ENCODE assay signal across 12 cellular contexts in genomic region chr22:20239951-20240773, GRCh38. TPM values are rescaled to one million over a fixed set of nuclear protein-coding genes. Genes with fewer than 3 reads are reported as not detected.
DNase-seq lines count a peak whose midpoint lies in the region; ATAC-seq and TF ChIP-seq lines count a peak whose summit lies in the region.
"Had no signal": no experiment of that assay in that cellular context is flagged by ENCODE, and none has a peak within 500 bp of the region (broad histone marks: within the 10 kb centered on the region; RNA-seq: fewer than 3 reads in every experiment).

No MANE protein-coding gene starts in this region.

- 52% methylated on average over 6 of the region's 22 CpGs for WGBS in right lobe of liver (ENCODE audit: insufficient coverage, low coverage, low lambda C conversion rate, missing lambda C conversion rate)

- TF ChIP-seq CTCF in GM23338 (conservative IDR thresholded peaks at IDR 0.05; ENCODE audit: low read depth in 2 of 2): no peak
- TF ChIP-seq CTCF in fibroblast of pulmonary artery (IDR thresholded peaks at IDR 0.05; ENCODE audit: low read length, missing control alignments): no peak
- no peak for TF ChIP-seq CTCF in right lobe of liver (IDR thresholded peaks at IDR 0.05)

- H3K4me3 Mint-ChIP-seq in GM23338: no peak overlapping the region; the same call in 2 of the 3 replicates

- H3K27me3 ChIP-seq in GM23338 (ENCODE audit: insufficient read depth): no peaks in the 10 kb centered on the region
- H3K27me3 ChIP-seq in NT2/D1 (ENCODE audit: insufficient read depth, insufficient read length): no peaks in the 10 kb centered on the region
- no peaks in the 10 kb centered on the region for H3K27me3 ChIP-seq in right lobe of liver

- no peak overlapping the region for H2AFZ ChIP-seq in GM23338

- TF ChIP-seq POLR2A in right lobe of liver (IDR thresholded peaks at IDR 0.05): no peak

- H3K9me3 Mint-ChIP-seq in GM23338: no peaks in the 10 kb centered on the region; the same call in 1 of the 3 replicates

- H3F3A ChIP-seq in GM23338 (replicated peaks; ENCODE audit: low read depth): 0 out of 2 replicates have a peak, but pooled peaks cover 4% of the 10 kb centered on the region

- peaks cover 10% of the 10 kb centered on the region for H3K27me3 Mint-ChIP-seq in GM23338 (ENCODE audit: insufficient read depth, low read depth, poor library complexity)

- H3K4me1 Mint-ChIP-seq in GM23338: peaks cover 22% of the 10 kb centered on the region

- ATAC-seq in GM23338 (peak; percentile 13), GM18907 (IDR thresholded peaks at IDR 0.05; ENCODE audit: unreplicated experiment) (no peak), right lobe of liver (no peak), GM21367 (IDR thresholded peaks at IDR 0.05; ENCODE audit: unreplicated experiment) (no peak)

- H3K36me3 ChIP-seq in GM23338 (ENCODE audit: insufficient read depth) (no peaks in the 10 kb centered on the region), NT2/D1 (ENCODE audit: insufficient read depth, insufficient read length, low read length) (peaks cover 7% of the 10 kb centered on the region), right lobe of liver (no peaks in the 10 kb centered on the region)

- peak overlapping the region; percentile 63 for H3K9ac ChIP-seq in NT2/D1 (ENCODE audit: insufficient read length, low read depth)

- H3K36me3 Mint-ChIP-seq in GM23338 (ENCODE audit: low read depth): no peaks in the 10 kb centered on the region; the same call in 2 of the 3 replicates

- H3K4me3 ChIP-seq in GM23338 (no peak overlapping the region), NT2/D1 (ENCODE audit: insufficient read length, low read depth) (no peak overlapping the region), fibroblast of pulmonary artery (replicated peaks; ENCODE audit: low read depth, low read length) (no peak overlapping the region), right lobe of liver (no peak overlapping the region)

- no peaks in the 10 kb centered on the region for H3K79me2 ChIP-seq in GM23338 (replicated peaks; ENCODE audit: insufficient read depth)

- H3K4me1 ChIP-seq in GM23338 (ENCODE audit: insufficient read depth) (peaks cover 4% of the 10 kb centered on the region; the same call in 1 of the 2 replicates), NT2/D1 (ENCODE audit: insufficient read depth, insufficient read length) (peaks cover 36% of the 10 kb centered on the region), right lobe of liver (peaks cover 0 to 77% (median 14%) of the 10 kb centered on the region in 4 donors)

- intact Hi-C loops in right lobe of liver (cut with DNase I): no loop called here

- H3K27ac ChIP-seq in GM23338 (ENCODE audit: low read depth) (no peak overlapping the region), right lobe of liver (peak overlapping the region in 1 of 3 donors; percentile 78)
- H3K27ac ChIP-seq: VCaP had no signal

- no peaks in the 10 kb centered on the region for H3K9me2 ChIP-seq in GM23338 (ENCODE audit: insufficient read depth)

- DNase-seq in GM23338 (ENCODE audit: low spot score) (peak; percentile 44), NT2/D1 (ENCODE audit: low read depth, low spot score) (no peak), fibroblast of pulmonary artery (ENCODE audit: low read depth) (peak; percentile 39), occipital lobe (lab: John Stamatoyannopoulos, UW) (peak; percentile 55), NOMO-1 treated with DMSO at 0.1 percent for 48 hours (lab: John Stamatoyannopoulos, UW; ENCODE audit: unreplicated experiment) (no peak), right lobe of liver (no peak)
- DNase-seq: Calu3, MV-4-11 had no signal

- H3K4me2 ChIP-seq in GM23338: no peak overlapping the region

- no peaks in the 10 kb centered on the region for H3K9me3 ChIP-seq in NT2/D1 (ENCODE audit: insufficient read depth, low read length)
- no peaks in the 10 kb centered on the region for H3K9me3 ChIP-seq in right lobe of liver

- no peaks in the 10 kb centered on the region for H4K20me1 ChIP-seq in GM23338 (replicated peaks; ENCODE audit: insufficient read depth)

- H3K27ac Mint-ChIP-seq in GM23338: peak overlapping the region; percentile 89

TF ChIP-seq in GM23338, 12 proteins besides CTCF, POLR2A, EP300 and RAD21 (continues in another document):
- TF ChIP-seq REST (IDR thresholded peaks at IDR 0.05; ENCODE audit: unreplicated experiment) (no peak), STAT1 (IDR thresholded peaks at IDR 0.05; ENCODE audit: unreplicated experiment) (no peak), JUNB (IDR thresholded peaks at IDR 0.05; ENCODE audit: unreplicated experiment) (no peak), ZNF114 (CRISPR knock-in tag; IDR thresholded peaks at IDR 0.05) (no peak)

RNA-seq across cellular contexts. Expression of gene RTN4R, which starts 28.0 kb away (rescaled TPM):
- total RNA-seq in GM23338 (2014; rRNA removed; shearing (Covaris generic)): 33.4 and 38.4 TPM in 2 replicates
- polyA plus RNA-seq in GM23338 (2016; fragmentation: Nextera tagmentation; extraction: Ambion mirVana): 10.6 and 12.9 TPM in 2 replicates
- total RNA-seq in occipital lobe: 9.5 TPM
- 10 to 100 TPM in 2 of 6 experiments, 1 to 10 TPM in 4; 3.0 to 12.4 (median 8.5) TPM for total RNA-seq in right lobe of liver
- total RNA-seq: OCI-LY7 had no signal

Comparison
In these comparisons a context has a peak if more than half of its experiments do, and no peak if none do; other contexts are left out.
1. DNase-seq: peak in GM23338 (single experiment), fibroblast of pulmonary artery (single experiment) and occipital lobe (single experiment); none in NT2/D1 (single experiment), NOMO-1 treated with DMSO at 0.1 percent for 48 hours (single experiment) and right lobe of liver (0 of 3).